Comparison of ENCODE assay signal across 8 cellular contexts in genomic region chr10:61987951-61988379, GRCh38.
DNase-seq lines count a peak whose midpoint lies in the region; ATAC-seq and TF ChIP-seq lines count a peak whose summit lies in the region.

No MANE protein-coding gene starts in this region.

- no peaks in the 10 kb centered on the region for H3K27me3 Mint-ChIP-seq in dendritic cell treated with granulocyte-macrophage colony-stimulating factor and Interleukin-4, amounts not matched to agents 40 ng/mL and 50 ng/mL, for 4 days

- peak overlapping the region; percentile 11; the same call in 1 of the 2 replicates for H2AFZ ChIP-seq in KMS-11 (ENCODE audit: low read depth)

- H3K27me3 ChIP-seq in KMS-11 (ENCODE audit: insufficient read depth, low read depth) (no peaks in the 10 kb centered on the region), spleen (replicated peaks in 1 of 7) (no peaks in the 10 kb centered on the region)

- H4K20me1 ChIP-seq in KMS-11 (ENCODE audit: insufficient read depth): no peaks in the 10 kb centered on the region

- H3K4me1 ChIP-seq in KMS-11 (ENCODE audit: low read depth, poor library complexity, severe bottlenecking) (peaks cover 28% of the 10 kb centered on the region), spleen (peaks cover 20 to 79% (median 41%) of the 10 kb centered on the region in 6 donors)

- peaks cover 26% of the 10 kb centered on the region for H3K4me1 Mint-ChIP-seq in dendritic cell treated with granulocyte-macrophage colony-stimulating factor and Interleukin-4, amounts not matched to agents 40 ng/mL and 50 ng/mL, for 4 days (ENCODE audit: low read depth)

- no peak overlapping the region for H3K9ac ChIP-seq in KMS-11

- no peaks in the 10 kb centered on the region for H3K36me3 ChIP-seq in KMS-11 (ENCODE audit: insufficient read depth)
- H3K36me3 ChIP-seq in spleen: peaks cover 0 to 4% (median 0%) of the 10 kb centered on the region in 6 donors

- H3K27ac ChIP-seq in KMS-11 (peak overlapping the region; percentile 58), spleen (peak overlapping the region; percentile 45 to 92 (median 80))

- H3K79me2 ChIP-seq in KMS-11 (ENCODE audit: insufficient read depth, low read depth): no peaks in the 10 kb centered on the region

- TF ChIP-seq POLR2A in spleen (IDR thresholded peaks at IDR 0.05): peak in 1 of 3 donors; percentile 24

- no peak overlapping the region for H3K4me3 Mint-ChIP-seq in dendritic cell treated with granulocyte-macrophage colony-stimulating factor and Interleukin-4, amounts not matched to agents 40 ng/mL and 50 ng/mL, for 4 days

- 10 to 32% (median 27%) methylated on average over 2 of the region's 2 CpGs for WGBS in spleen, 5 donors

- intact Hi-C loops in dendritic cell treated with granulocyte-macrophage colony-stimulating factor and Interleukin-4, amounts not matched to agents 40 ng/mL and 50 ng/mL, for 4 days (cut with micrococcal nuclease): no loop called here
- intact Hi-C loops in spleen (cut with DNase I; ENCODE audit: low total_unique reads): no loop called here

- TF ChIP-seq CTCF in KMS-11 (conservative IDR thresholded peaks at IDR 0.05; ENCODE audit: low read depth, low read length) (no peak), spleen (IDR thresholded peaks at IDR 0.05 in 8 of 11, conservative IDR thresholded peaks at IDR 0.05 in 3 of 11) (no peak)

- ATAC-seq in GM18502 (IDR thresholded peaks at IDR 0.05; ENCODE audit: poor library complexity, unreplicated experiment): peak; percentile 97
- ATAC-seq in GM21515 (IDR thresholded peaks at IDR 0.05; ENCODE audit: unreplicated experiment): peak; percentile 97

- H3K4me3 ChIP-seq in KMS-11 (IDR thresholded peaks at IDR 0.05; ENCODE audit: insufficient read depth, low read depth, low read length) (no peak overlapping the region), spleen (no peak overlapping the region)

- peaks cover 9% of the 10 kb centered on the region for H3K36me3 Mint-ChIP-seq in dendritic cell treated with granulocyte-macrophage colony-stimulating factor and Interleukin-4, amounts not matched to agents 40 ng/mL and 50 ng/mL, for 4 days (ENCODE audit: low read depth)

- DNase-seq in spleen: no peak
- no peak for DNase-seq in NCI-H2196 (lab: John Stamatoyannopoulos, UW; ENCODE audit: unreplicated experiment)
- DNase-seq in 8988T: no peak
- DNase-seq in D341Med (ENCODE audit: low spot score): no peak

- no peaks in the 10 kb centered on the region for H3K9me3 ChIP-seq in spleen

- H3K9me3 Mint-ChIP-seq in dendritic cell treated with granulocyte-macrophage colony-stimulating factor and Interleukin-4, amounts not matched to agents 40 ng/mL and 50 ng/mL, for 4 days: no peaks in the 10 kb centered on the region

- H3K27ac Mint-ChIP-seq in dendritic cell treated with granulocyte-macrophage colony-stimulating factor and Interleukin-4, amounts not matched to agents 40 ng/mL and 50 ng/mL, for 4 days: peak overlapping the region; percentile 46

- H3K4me2 ChIP-seq in KMS-11: peak overlapping the region; percentile 27
